ENCODE assay signal across 8 cellular contexts in genomic region chr22:19756288-19757128, GRCh38. TPM values are rescaled to one million over a fixed set of nuclear protein-coding genes. Genes with fewer than 3 reads are reported as not detected.
DNase-seq lines count a peak whose midpoint lies in the region; ATAC-seq and TF ChIP-seq lines count a peak whose summit lies in the region.

No MANE protein-coding gene starts in this region.

- H3K4me1 ChIP-seq in HCT116 (ENCODE audit: control insufficient read depth in 1 of 2, insufficient read depth in 2 of 2, low read length in 2 of 2) = peaks cover 4 to 16% of the 10 kb centered on the region in 2 experiments; a peak in 3 of 4 replicates

- ATAC-seq in HCT116 (peak; percentile 88), left lobe of liver (peak; percentile 93), GM21528 (IDR thresholded peaks at IDR 0.05; ENCODE audit: low FRiP score, unreplicated experiment) (no peak), GM21529 (IDR thresholded peaks at IDR 0.05; ENCODE audit: unreplicated experiment) (no peak)

- no peaks in the 10 kb centered on the region for H3K36me3 ChIP-seq in HCT116 (ENCODE audit: control insufficient read depth in 1 of 2, insufficient read depth in 2 of 2, low read length in 2 of 2)

- TF ChIP-seq POLR2A in HCT116 (IDR thresholded peaks at IDR 0.05; ENCODE audit: borderline replicate concordance, extremely low read depth, insufficient read depth, insufficient read length) = no peak

- H2AFZ ChIP-seq in HCT116 (ENCODE audit: low read depth, low read length, poor library complexity, severe bottlenecking) = peak overlapping the region; percentile 5

- no peaks in the 10 kb centered on the region for H3K9me3 ChIP-seq in HCT116 (ENCODE audit: control insufficient read depth in 1 of 2, insufficient read depth in 1 of 2, low read depth in 1 of 2, low read length in 2 of 2)

- H4K20me1 ChIP-seq in HCT116 (ENCODE audit: insufficient read depth) = no peaks in the 10 kb centered on the region

- CTCF ChIA-PET in HCT116 (lab: Charles Lee) = interaction anchor here (0.6 to 3.1 kb wide), 14 partner anchors 9 to 460 kb away, joined by 3 to 28 read pairs (median 3); no protein-coding TSS in a partner anchor

- H3K4me3 ChIP-seq in HCT116 (replicated peaks in 1 of 2; ENCODE audit: low read depth in 1 of 2, low read length in 2 of 2) = peak overlapping the region; percentile 32 to 53
- no peak overlapping the region for H3K4me3 ChIP-seq in astrocyte of the spinal cord (ENCODE audit: low read depth, low read length)

- intact Hi-C loops in HCT116 (cut with micrococcal nuclease) = loop anchor here (1.0 to 2.0 kb wide), 2 partner anchors 26 to 154 kb away; no protein-coding TSS in a partner anchor

- in situ Hi-C loops in astrocyte of the spinal cord (cut with HindIII; ENCODE audit: low sequenced_read_pairs) = no loop called here

- peak overlapping the region; percentile 48 for H3K9ac ChIP-seq in HCT116 (ENCODE audit: low read length)

- POLR2A ChIA-PET in HCT116 (lab: Charles Lee) = interaction anchor here (1.0 kb wide), 1 partner anchor 9 kb away, joined by 4 read pairs; no protein-coding TSS in a partner anchor

- H3K27me3 ChIP-seq in HCT116 (ENCODE audit: insufficient read depth, low read length) = no peaks in the 10 kb centered on the region

- peak overlapping the region; percentile 14; the same call in 1 of the 2 replicates for H3K27ac ChIP-seq in HCT116 (ENCODE audit: low read depth, low read length)

- no peaks in the 10 kb centered on the region for H3K79me2 ChIP-seq in HCT116 (ENCODE audit: insufficient read depth, low read length)

- peak overlapping the region; percentile 68 for H3K4me2 ChIP-seq in HCT116 (ENCODE audit: low read length)

- DNase-seq in AG09319 (ENCODE audit: extremely low read depth, low read depth) (no peak), HCT116 (ENCODE audit: low read depth, low spot score) (peak; percentile 34), T-helper 2 cell (peak; percentile 37 to 63 (median 51)), astrocyte of the spinal cord (ENCODE audit: low read depth, low spot score) (no peak), left lobe of liver (ENCODE audit: low spot score) (peak; percentile 73)
- peak; percentile 23 to 35 for DNase-seq in stimulated activated CD8-positive, alpha-beta memory T cell treated with anti-CD3 and anti-CD28 coated beads, Interleukin-4, amount 100 ng/mL, for 4 hours (ENCODE audit: low read depth in 2 of 2, low spot score in 1 of 2)

- peak; percentile 40 for TF ChIP-seq CTCF in AG09319 (IDR thresholded peaks at IDR 0.05; ENCODE audit: low read depth, low read length)
- peak; percentile 68 to 78 (median 74) for TF ChIP-seq CTCF in HCT116 (IDR thresholded peaks at IDR 0.05 in 2 of 3, conservative IDR thresholded peaks at IDR 0.05 in 1 of 3; ENCODE audit: borderline replicate concordance in 1 of 3, insufficient read depth in 1 of 3, low read depth in 2 of 3, low read length in 2 of 3)
- peak; percentile 50 for TF ChIP-seq CTCF in astrocyte of the spinal cord (IDR thresholded peaks at IDR 0.05; ENCODE audit: low read depth, low read length)

- no TSS peak for BruUV-seq in HCT116 (replicated peaks; lab: Mats Ljungman, UMichigan)

- no peaks in the 10 kb centered on the region for H3K9me2 ChIP-seq in HCT116 (ENCODE audit: insufficient read depth)

- RAD21 ChIA-PET in HCT116 (lab: Charles Lee; ENCODE audit: low non-redundant PET in 1 of 2, low total read pairs in 2 of 2, uncharacterized antibody in 2 of 2, unreplicated experiment in 2 of 2) = interaction anchor here (0.6 to 1.8 kb wide), 5 partner anchors 26 to 154 kb away, joined by 3 to 14 read pairs (median 5); no protein-coding TSS in a partner anchor

- TF ChIP-seq RAD21 in HCT116 (IDR thresholded peaks at IDR 0.05; ENCODE audit: low read depth) = peak; percentile 83

TF ChIP-seq in HCT116, 20 proteins besides CTCF, POLR2A, EP300 and RAD21:
- TF ChIP-seq MAX (IDR thresholded peaks at IDR 0.05) (0 out of 2 replicates have a peak, but pooled peaks have one; percentile 58), SIN3A (IDR thresholded peaks at IDR 0.05; ENCODE audit: low read depth) (no peak), ZFX (IDR thresholded peaks at IDR 0.05) (peak; percentile 32; the same call in 1 of the 2 replicates), EZH2phosphoT487 (IDR thresholded peaks at IDR 0.05; ENCODE audit: borderline replicate concordance) (no peak)

RNA-seq across cellular contexts. Expression of gene TBX1, which starts 4.1 kb away (rescaled TPM):
- 3.9 TPM for total RNA-seq in HCT116 (2021; ENCODE audit: unreplicated experiment)
- polyA plus RNA-seq in HCT116 (2012) = 0.68 and 0.69 TPM in 2 replicates
- total RNA-seq in left lobe of liver = 0.40 TPM

RNA-seq across cellular contexts. Expression of gene GP1BB, which starts 33.2 kb away (rescaled TPM):
- total RNA-seq in HCT116 (2021; ENCODE audit: unreplicated experiment) = 4.8 TPM
- polyA plus RNA-seq in HCT116 (2012) = 2.5 and 2.7 TPM in 2 replicates
- total RNA-seq in left lobe of liver = 0.75 TPM

RNA-seq across cellular contexts. Expression of gene SEPTIN5, which starts 42.2 kb away (rescaled TPM):
- total RNA-seq in HCT116 (2021; ENCODE audit: unreplicated experiment) (9.0 TPM), left lobe of liver (1.1 TPM)
- 11.2 and 12.8 TPM in 2 replicates for polyA plus RNA-seq in HCT116 (2012)

Comparison
In these comparisons a context has a peak if more than half of its experiments do, and no peak if none do; other contexts are left out.
1. DNase-seq: peak in HCT116 (single experiment), T-helper 2 cell (5 of 5), left lobe of liver (single experiment) and stimulated activated CD8-positive, alpha-beta memory T cell treated with anti-CD3 and anti-CD28 coated beads, Interleukin-4, amount 100 ng/mL, for 4 hours (2 of 2); none in AG09319 (single experiment) and astrocyte of the spinal cord (single experiment).
2. ATAC-seq: peak in HCT116 (single experiment) and left lobe of liver (single experiment); none in GM21528 (single experiment) and GM21529 (single experiment).
3. Peak in every context shown above with its lines, with median percentiles within 50 percentile points of each other: CTCF ChIP-seq.